Comparison of ENCODE assay signal across 11 cellular contexts in the genomic region with DNA sequence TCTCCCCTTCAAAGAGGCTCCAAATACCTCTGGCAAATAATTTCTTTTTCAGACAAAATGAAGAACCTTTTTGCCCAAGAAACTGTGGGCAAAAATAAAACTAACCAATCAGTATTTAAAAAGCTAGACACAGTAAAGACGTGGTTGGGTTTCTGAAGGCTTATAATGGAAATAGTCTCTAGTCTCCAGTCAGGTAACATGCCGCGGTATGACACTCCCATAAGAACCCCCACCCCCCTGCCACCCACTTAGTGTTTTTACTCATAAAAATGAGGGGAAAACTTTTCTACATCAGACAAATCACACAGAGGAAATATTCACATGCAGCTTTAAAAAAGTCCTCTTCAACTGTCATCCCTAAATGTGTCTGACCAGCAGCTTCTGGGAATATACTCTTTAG.
DNase-seq lines count a peak whose midpoint lies in the region; ATAC-seq and TF ChIP-seq lines count a peak whose summit lies in the region.
"Had no signal": no experiment of that assay in that cellular context is flagged by ENCODE, and none has a peak within 500 bp of the region (broad histone marks: within the 10 kb centered on the region; RNA-seq: fewer than 3 reads in every experiment).

No MANE protein-coding gene starts in this region.

- H3K79me1 ChIP-seq in mesenchymal stem cell (replicated peaks; ENCODE audit: low read length, poor library complexity, severe bottlenecking), result no peaks in the 10 kb centered on the region

- H3K79me2 ChIP-seq in PC-9 (ENCODE audit: low read depth), result no peaks in the 10 kb centered on the region

- no peak overlapping the region for H3K4me3 ChIP-seq in PC-9
- no peak overlapping the region for H3K4me3 ChIP-seq in mesenchymal stem cell (ENCODE audit: insufficient read depth in 1 of 2, low read depth in 1 of 2, low read length in 2 of 2)

- H3K4me3 Mint-ChIP-seq in activated T-cell treated with anti-CD3 and anti-CD28 coated beads, Interleukin-2, amount 50 U/mL, for 4 hours, result peak overlapping the region; percentile 38
- no peak overlapping the region for H3K4me3 Mint-ChIP-seq in progenitor cell of endocrine pancreas (ENCODE audit: low read depth)
- H3K4me3 Mint-ChIP-seq: naive B cell had no signal

- H4K8ac ChIP-seq in mesenchymal stem cell (ENCODE audit: low read length), result no peak overlapping the region

- H3K4me1 ChIP-seq in PC-9 (replicated peaks; ENCODE audit: insufficient read depth) (no peaks in the 10 kb centered on the region), mesenchymal stem cell (ENCODE audit: control insufficient read depth, insufficient read depth, low read depth, low read length) (no peaks in the 10 kb centered on the region)

- H3K4ac ChIP-seq in mesenchymal stem cell (ENCODE audit: low read depth in 1 of 2, low read length in 2 of 2), result no peak overlapping the region

- peak overlapping the region; percentile 71 for H3K9ac ChIP-seq in mesenchymal stem cell (ENCODE audit: low read length)

- intact Hi-C loops in PC-9 (cut with micrococcal nuclease; ENCODE audit: unreplicated experiment), result no loop called here

- H3K4me1 Mint-ChIP-seq in activated T-cell treated with anti-CD3 and anti-CD28 coated beads, Interleukin-2, amount 50 U/mL, for 4 hours (ENCODE audit: low read depth), result peaks cover 85% of the 10 kb centered on the region
- H3K4me1 Mint-ChIP-seq in progenitor cell of endocrine pancreas (ENCODE audit: low read depth), result peaks cover 24% of the 10 kb centered on the region

- H3K9me3 Mint-ChIP-seq in activated T-cell treated with anti-CD3 and anti-CD28 coated beads, Interleukin-2, amount 50 U/mL, for 4 hours, result no peaks in the 10 kb centered on the region
- no peaks in the 10 kb centered on the region for H3K9me3 Mint-ChIP-seq in progenitor cell of endocrine pancreas (ENCODE audit: low read depth)

- no peak overlapping the region for H2BK120ac ChIP-seq in mesenchymal stem cell (ENCODE audit: low read depth, low read length)

- H3K9me3 ChIP-seq in PC-9 (ENCODE audit: insufficient read depth, low read depth) (no peaks in the 10 kb centered on the region), mesenchymal stem cell (ENCODE audit: control insufficient read depth, low read length) (no peaks in the 10 kb centered on the region)

- H3K27me3 Mint-ChIP-seq in activated T-cell treated with anti-CD3 and anti-CD28 coated beads, Interleukin-2, amount 50 U/mL, for 4 hours (ENCODE audit: low read depth), result no peaks in the 10 kb centered on the region
- H3K27me3 Mint-ChIP-seq in progenitor cell of endocrine pancreas, result no peaks in the 10 kb centered on the region
- H3K27me3 Mint-ChIP-seq: naive B cell had no signal

- H3K27me3 ChIP-seq in PC-9 (ENCODE audit: insufficient read depth, low read depth), result no peaks in the 10 kb centered on the region
- no peaks in the 10 kb centered on the region for H3K27me3 ChIP-seq in mesenchymal stem cell (ENCODE audit: control insufficient read depth in 1 of 2, insufficient read depth in 1 of 2, low read length in 2 of 2)

- POLR2A ChIA-PET in PC-9 (lab: Charles Lee; ENCODE audit: unreplicated experiment), result interaction anchor here (0.7 kb wide), 1 partner anchor 36 kb away, joined by 9 read pairs; no protein-coding TSS in a partner anchor

- peaks cover 28% of the 10 kb centered on the region for H3K36me3 Mint-ChIP-seq in activated T-cell treated with anti-CD3 and anti-CD28 coated beads, Interleukin-2, amount 50 U/mL, for 4 hours (ENCODE audit: insufficient read depth)
- H3K36me3 Mint-ChIP-seq in progenitor cell of endocrine pancreas (ENCODE audit: insufficient read depth), result peaks cover 42% of the 10 kb centered on the region

- WGBS in mesenchymal stem cell, result 92% methylated on average over 3 of the region's 3 CpGs

- CTCF ChIA-PET in PC-9 (lab: Charles Lee), result no interaction called here

- in situ Hi-C loops in KBM-7 (cut with MboI; ENCODE audit: low pct_unique_long_range_greater_than_20kb, low sequenced_read_pairs), result no loop called here

- no TSS peak for BruUV-seq in PC-9 (replicated peaks; lab: Mats Ljungman, UMichigan)

- no peak overlapping the region for H4K91ac ChIP-seq in mesenchymal stem cell (ENCODE audit: low read length)

- DNase-seq in PC-9 (no peak), mesenchymal stem cell (no peak), progenitor cell of endocrine pancreas (ENCODE audit: low spot score, unreplicated experiment) (no peak), DMS79 treated with DMSO at 0.1 percent for 48 hours (lab: John Stamatoyannopoulos, UW) (no peak), KBM-7 (no peak)
- peak; percentile 59 for DNase-seq in activated T-cell treated with anti-CD3 and anti-CD28 coated beads, Interleukin-2, amount 50 U/mL, for 4 hours
- peak; percentile 31 for DNase-seq in stimulated activated CD8-positive, alpha-beta memory T cell treated with anti-CD3 and anti-CD28 coated beads, Interleukin-7, amount 100 ng/mL, for 24 hours (ENCODE audit: low read depth)
- DNase-seq: foreskin melanocyte, naive B cell, NCI-H2029 treated with DMSO at 0.1 percent for 48 hours had no signal

- H3K18ac ChIP-seq in mesenchymal stem cell (ENCODE audit: low read depth in 1 of 2, low read length in 2 of 2), result no peak overlapping the region

- H3K27ac ChIP-seq in PC-9 (0 out of 2 replicates have a peak overlapping the region, but pooled peaks have one; percentile 26), mesenchymal stem cell (ENCODE audit: low read length, poor library complexity, severe bottlenecking) (no peak overlapping the region)

- no peaks in the 10 kb centered on the region for H4K20me1 ChIP-seq in PC-9 (ENCODE audit: insufficient read depth)

- no peak overlapping the region for H2BK12ac ChIP-seq in mesenchymal stem cell (ENCODE audit: low read length in 2 of 2)

- H3K9me2 ChIP-seq in PC-9 (ENCODE audit: insufficient read depth), result no peaks in the 10 kb centered on the region

- H2AFZ ChIP-seq in PC-9 (no peak overlapping the region), mesenchymal stem cell (ENCODE audit: low read depth, low read length) (no peak overlapping the region)

- no peak overlapping the region for H3K14ac ChIP-seq in mesenchymal stem cell (ENCODE audit: low read length in 2 of 2)

- no peak overlapping the region for H3K27ac Mint-ChIP-seq in progenitor cell of endocrine pancreas

- peak; percentile 70 to 71 for ATAC-seq in activated T-cell treated with anti-CD3 and anti-CD28 coated beads, Interleukin-2, amount 50 U/mL, for 4 hours
- ATAC-seq in HG03175 (IDR thresholded peaks at IDR 0.05; ENCODE audit: unreplicated experiment), result no peak

- peaks cover 29% of the 10 kb centered on the region; the same call in 1 of the 2 replicates for H3K36me3 ChIP-seq in PC-9 (ENCODE audit: low read depth)
- H3K36me3 ChIP-seq in mesenchymal stem cell (ENCODE audit: control insufficient read depth in 1 of 2, insufficient read depth in 2 of 2, low read depth in 1 of 2, low read length in 2 of 2), result peaks cover 3 to 22% of the 10 kb centered on the region in 2 experiments

- peaks cover 13% of the 10 kb centered on the region for H3F3A ChIP-seq in PC-9 (ENCODE audit: insufficient read depth, low read depth)

- TF ChIP-seq CTCF in PC-9 (conservative IDR thresholded peaks at IDR 0.05) (no peak), progenitor cell of endocrine pancreas (IDR thresholded peaks at IDR 0.05; ENCODE audit: unreplicated experiment) (no peak)

- no peak overlapping the region for H2AK5ac ChIP-seq in mesenchymal stem cell (ENCODE audit: low read length, severe bottlenecking)

- no peak overlapping the region for H2BK15ac ChIP-seq in mesenchymal stem cell (ENCODE audit: low read depth, poor library complexity, severe bottlenecking)

- no peak overlapping the region for H2BK5ac ChIP-seq in mesenchymal stem cell (ENCODE audit: low read depth, low read length, poor library complexity, severe bottlenecking)

- H3K23ac ChIP-seq in mesenchymal stem cell (ENCODE audit: low read length in 2 of 2), result no peak overlapping the region

- no peak overlapping the region for H3K4me2 ChIP-seq in PC-9
- no peak overlapping the region for H3K4me2 ChIP-seq in mesenchymal stem cell (ENCODE audit: low read length, poor library complexity, severe bottlenecking)

Comparison
In these comparisons a context has a peak if more than half of its experiments do, and no peak if none do; other contexts are left out.
1. DNase-seq: peak in activated T-cell treated with anti-CD3 and anti-CD28 coated beads, Interleukin-2, amount 50 U/mL, for 4 hours (single experiment) and stimulated activated CD8-positive, alpha-beta memory T cell treated with anti-CD3 and anti-CD28 coated beads, Interleukin-7, amount 100 ng/mL, for 24 hours (single experiment); none in PC-9 (0 of 2), mesenchymal stem cell (single experiment), progenitor cell of endocrine pancreas (single experiment), DMS79 treated with DMSO at 0.1 percent for 48 hours (single experiment) and KBM-7 (single experiment).